In genomic region chr2:40741532-40741931, GRCh38 we compare ENCODE assay signal across 23 cellular contexts.
"Had no signal": no experiment of that assay in that cellular context is flagged by ENCODE, and none has a peak within 500 bp of the region (broad histone marks: within the 10 kb centered on the region; RNA-seq: fewer than 3 reads in every experiment).

No MANE protein-coding gene starts in this region.

- H3K27ac ChIP-seq: esophagus squamous epithelium, heart right ventricle, prostate gland, skin epidermis, tibial nerve, uterus had no signal

- H3K4me1 ChIP-seq: esophagus squamous epithelium, heart right ventricle, prostate gland, tibial nerve, uterus had no signal

- FAIRE-seq: endothelial cell of umbilical vein had no signal

- H3K27me3 Mint-ChIP-seq: activated CD4-positive, alpha-beta T cell treated with anti-CD3 and anti-CD28 coated beads, Interleukin-2, amount 10 ng/mL, durations not matched to agents 24 days and 14 days; activated T-cell treated with anti-CD3 and anti-CD28 coated beads, Interleukin-2, amount 50 U/mL, for 24 hours; memory B cell; stimulated activated naive CD8-positive, alpha-beta T cell treated with anti-CD3 and anti-CD28 coated beads, Interleukin-15, Interleukin-2, amounts not matched to agents 100 ng/mL and 50 ng/mL, for 24 hours had no signal

- H3K36me3 Mint-ChIP-seq: memory B cell had no signal

- H3K4me3 Mint-ChIP-seq: activated CD4-positive, alpha-beta T cell treated with anti-CD3 and anti-CD28 coated beads, Interleukin-2, amount 10 ng/mL, durations not matched to agents 24 days and 14 days; activated CD8-positive, alpha-beta T cell treated with anti-CD3 and anti-CD28 coated beads, Interleukin-2, amount 10 ng/mL, durations not matched to agents 7 days and 5 days; activated naive CD4-positive, alpha-beta T cell treated with anti-CD3 and anti-CD28 coated beads for 36 hours; activated T-cell treated with anti-CD3 and anti-CD28 coated beads, Interleukin-2, amount 50 U/mL, for 24 hours; memory B cell; neural crest cell; stimulated activated naive CD8-positive, alpha-beta T cell treated with anti-CD3 and anti-CD28 coated beads, Interleukin-15, Interleukin-2, amounts not matched to agents 100 ng/mL and 50 ng/mL, for 24 hours had no signal

- DNase-seq: activated CD4-positive, alpha-beta T cell treated with anti-CD3 and anti-CD28 coated beads, Interleukin-2, amount 10 ng/mL, durations not matched to agents 24 days and 14 days; activated CD4-positive, CD25-positive, alpha-beta regulatory T cell; activated CD8-positive, alpha-beta T cell treated with anti-CD3 and anti-CD28 coated beads, Interleukin-2, amount 10 ng/mL, durations not matched to agents 7 days and 5 days; activated naive CD4-positive, alpha-beta T cell treated with anti-CD3 and anti-CD28 coated beads for 36 hours; activated T-cell treated with anti-CD3 and anti-CD28 coated beads, Interleukin-2, amount 50 U/mL, for 24 hours; anterior cingulate cortex; effector CD8-positive, alpha-beta T cell; esophagus squamous epithelium; heart right ventricle; kidney glomerular epithelial cell; left ventricle myocardium superior; right cardiac atrium; stimulated activated CD4-positive, alpha-beta T cell treated with anti-CD3 and anti-CD28 coated beads, Interleukin-15, amount 100 ng/mL, for 24 hours; stimulated activated CD4-positive, alpha-beta T cell treated with anti-CD3 and anti-CD28 coated beads, Interleukin-2, amount 100 ng/mL, for 48 hours; uterus had no signal

- H3K27me3 ChIP-seq: esophagus squamous epithelium, heart right ventricle, tibial nerve, uterus had no signal

- H3K9me3 ChIP-seq: esophagus squamous epithelium, heart right ventricle, prostate gland, tibial nerve, uterus had no signal

- H3K4me3 ChIP-seq: esophagus squamous epithelium, heart right ventricle, prostate gland, skin epidermis, tibial nerve, uterus had no signal

- H3K9me3 Mint-ChIP-seq: activated CD4-positive, alpha-beta T cell treated with anti-CD3 and anti-CD28 coated beads, Interleukin-2, amount 10 ng/mL, durations not matched to agents 24 days and 14 days; activated naive CD4-positive, alpha-beta T cell treated with anti-CD3 and anti-CD28 coated beads for 36 hours; activated T-cell treated with anti-CD3 and anti-CD28 coated beads, Interleukin-2, amount 50 U/mL, for 24 hours; activated T-helper 2 cell treated with anti-CD3 and anti-CD28 coated beads, Interferon-gamma antibody, Interleukin-2, Interleukin-4, amounts not matched to agents 10 μg/mL and 5 μg/mL and 100 μg/mL, durations not matched to agents 14 hours and 24 hours and 36 hours; neural crest cell; stimulated activated naive CD8-positive, alpha-beta T cell treated with anti-CD3 and anti-CD28 coated beads, Interleukin-15, Interleukin-2, amounts not matched to agents 100 ng/mL and 50 ng/mL, for 24 hours had no signal

- ATAC-seq: activated CD8-positive, alpha-beta T cell treated with anti-CD3 and anti-CD28 coated beads, Interleukin-2, amount 10 ng/mL, durations not matched to agents 7 days and 5 days; heart right ventricle; left ventricle myocardium superior; right cardiac atrium had no signal

- H3K4me1 Mint-ChIP-seq: activated CD4-positive, alpha-beta T cell treated with anti-CD3 and anti-CD28 coated beads, Interleukin-2, amount 10 ng/mL, durations not matched to agents 24 days and 14 days; memory B cell; neural crest cell had no signal

- H3K36me3 ChIP-seq: esophagus squamous epithelium, heart right ventricle, prostate gland, tibial nerve, uterus had no signal

- H3K27ac Mint-ChIP-seq: activated CD4-positive, alpha-beta T cell treated with anti-CD3 and anti-CD28 coated beads, Interleukin-2, amount 10 ng/mL, durations not matched to agents 24 days and 14 days; activated CD8-positive, alpha-beta T cell treated with anti-CD3 and anti-CD28 coated beads, Interleukin-2, amount 10 ng/mL, durations not matched to agents 7 days and 5 days; activated naive CD4-positive, alpha-beta T cell treated with anti-CD3 and anti-CD28 coated beads for 36 hours; activated T-cell treated with anti-CD3 and anti-CD28 coated beads, Interleukin-2, amount 50 U/mL, for 24 hours; activated T-helper 2 cell treated with anti-CD3 and anti-CD28 coated beads, Interferon-gamma antibody, Interleukin-2, Interleukin-4, amounts not matched to agents 10 μg/mL and 5 μg/mL and 100 μg/mL, durations not matched to agents 14 hours and 24 hours and 36 hours; memory B cell; stimulated activated naive CD8-positive, alpha-beta T cell treated with anti-CD3 and anti-CD28 coated beads, Interleukin-15, Interleukin-2, amounts not matched to agents 100 ng/mL and 50 ng/mL, for 24 hours had no signal
